In genomic region chr2:73260338-73260984, GRCh38 we compare ENCODE assay signal across 8 cellular contexts. TPM values are rescaled to one million over a fixed set of nuclear protein-coding genes. Genes with fewer than 3 reads are reported as not detected.
DNase-seq lines count a peak whose midpoint lies in the region; TF ChIP-seq lines count a peak whose summit lies in the region.

No MANE protein-coding gene starts in this region.

- intact Hi-C loops in ascending aorta (cut with DNase I), result no loop called here
- intact Hi-C loops in tibial artery (cut with DNase I; ENCODE audit: low total_unique reads), result no loop called here

- no peaks in the 10 kb centered on the region for H3K36me3 ChIP-seq in ascending aorta
- peaks cover 0 to 12% (median 0%) of the 10 kb centered on the region in 3 donors for H3K36me3 ChIP-seq in tibial artery

- H3K4me3 ChIP-seq in ascending aorta (no peak overlapping the region), tibial artery (no peak overlapping the region)

- TF ChIP-seq CTCF in ascending aorta (IDR thresholded peaks at IDR 0.05), result peak in 2 of 3 experiments; percentile 17 to 22
- no peak for TF ChIP-seq CTCF in tibial artery (IDR thresholded peaks at IDR 0.05)

- H3K27ac ChIP-seq in ascending aorta (no peak overlapping the region), tibial artery (no peak overlapping the region)

- DNase-seq in Ammon's horn (ENCODE audit: low spot score), result peak; percentile 41
- DNase-seq in HT-29 (ENCODE audit: low spot score), result peak; percentile 26
- DNase-seq in ascending aorta (ENCODE audit: low spot score in 2 of 2), result no peak
- peak; percentile 60 for DNase-seq in iris pigment epithelial cell (ENCODE audit: low read depth)
- DNase-seq in T-helper 9 cell, result no peak
- no peak for DNase-seq in NCI-H1105 treated with DMSO at 0.1 percent for 48 hours (lab: John Stamatoyannopoulos, UW)
- no peak for DNase-seq in tibial artery
- no peak for DNase-seq in NCI-H2029 (lab: John Stamatoyannopoulos, UW)

- no peaks in the 10 kb centered on the region for H3K27me3 ChIP-seq in ascending aorta
- peaks cover 0 to 13% of the 10 kb centered on the region in 2 donors for H3K27me3 ChIP-seq in tibial artery

- H3K9me3 ChIP-seq in ascending aorta, result no peaks in the 10 kb centered on the region
- H3K9me3 ChIP-seq in tibial artery, result no peaks in the 10 kb centered on the region

- H3K4me1 ChIP-seq in ascending aorta, result no peaks in the 10 kb centered on the region
- H3K4me1 ChIP-seq in tibial artery, result no peaks in the 10 kb centered on the region

RNA-seq across cellular contexts. Expression of gene FBXO41, which starts 23.8 kb away (rescaled TPM):
- 18.0 and 26.8 TPM in 2 replicates for total RNA-seq in HT-29 (2014; rRNA removed; shearing (Covaris generic))
- total RNA-seq in ascending aorta, result 5.2 TPM

RNA-seq across cellular contexts. Expression of gene CCT7, which starts 26.4 kb away (rescaled TPM):
- total RNA-seq in HT-29 (2014; rRNA removed; shearing (Covaris generic)), result 502 and 515 TPM in 2 replicates
- total RNA-seq in ascending aorta, result 226 TPM

RNA-seq across cellular contexts. Expression of gene PRADC1, which starts 27.4 kb away (rescaled TPM):
- total RNA-seq in HT-29 (2014; rRNA removed; shearing (Covaris generic)), result 24.1 and 29.7 TPM in 2 replicates
- 77.0 TPM for total RNA-seq in ascending aorta

RNA-seq across cellular contexts. Expression of gene EGR4, which starts 32.9 kb away (rescaled TPM):
- total RNA-seq in HT-29 (2014; rRNA removed; shearing (Covaris generic)), result 0.37 and 2.2 TPM in 2 replicates
- total RNA-seq in ascending aorta, result not detected

RNA-seq across cellular contexts. Expression of gene SMYD5, which starts 46.4 kb away (rescaled TPM):
- total RNA-seq in HT-29 (2014; rRNA removed; shearing (Covaris generic)), result 40.3 and 45.9 TPM in 2 replicates
- total RNA-seq in ascending aorta, result 10.1 TPM

Comparison
In these comparisons a context has a peak if more than half of its experiments do, and no peak if none do; other contexts are left out.
1. DNase-seq: peak in Ammon's horn (single experiment), HT-29 (single experiment) and iris pigment epithelial cell (single experiment); none in ascending aorta (0 of 2), T-helper 9 cell (single experiment), NCI-H1105 treated with DMSO at 0.1 percent for 48 hours (single experiment), tibial artery (0 of 2) and NCI-H2029 (single experiment).
2. CTCF ChIP-seq: peak in ascending aorta (2 of 3); none in tibial artery (0 of 2).